ENCODE assay signal across 8 cellular contexts in the genomic region with DNA sequence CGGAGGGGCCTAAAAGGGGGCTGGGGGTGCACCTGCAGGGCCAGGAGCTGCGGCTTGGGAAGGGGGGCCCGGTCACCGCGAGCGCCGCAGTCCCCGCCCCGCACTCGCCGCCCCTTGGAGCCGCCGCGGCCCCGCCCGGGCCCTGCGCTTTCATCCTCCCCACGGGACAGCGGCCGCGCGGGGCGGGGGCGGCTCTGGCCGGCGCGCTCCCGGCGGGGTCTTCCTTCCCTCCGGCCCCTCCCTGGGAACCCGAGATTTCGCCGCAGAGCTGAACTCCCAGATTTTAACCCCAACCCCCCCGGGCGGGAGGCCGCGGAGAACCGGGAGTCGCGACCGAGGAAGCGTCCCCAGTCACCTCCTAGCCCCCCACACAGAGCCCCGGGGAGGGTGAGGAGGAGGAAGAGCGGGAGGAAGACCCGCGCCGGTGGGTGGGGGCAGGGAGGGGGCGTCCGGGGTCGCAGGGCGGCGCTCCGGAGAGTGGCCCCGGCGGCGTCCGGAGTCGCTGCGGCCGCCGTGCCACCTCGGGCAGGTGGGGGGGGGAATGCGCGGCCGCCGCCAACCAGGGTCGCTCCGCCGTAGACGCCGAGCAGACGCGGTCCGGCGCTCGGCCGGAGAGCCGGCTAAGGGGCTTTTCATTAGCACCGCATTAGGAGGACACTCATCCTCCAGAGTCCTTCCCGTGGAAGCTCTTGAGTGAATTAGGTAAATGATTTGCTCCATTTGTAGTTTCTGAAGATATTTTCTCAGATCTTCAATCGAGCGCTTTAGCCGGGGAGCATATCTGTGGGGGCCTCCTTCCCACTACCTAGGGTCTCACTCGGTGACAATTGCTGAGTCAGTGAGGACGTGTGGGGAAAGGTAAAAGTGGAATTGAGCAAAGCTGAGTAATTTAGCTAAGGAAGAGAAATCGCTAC. TPM values are rescaled to one million over a fixed set of nuclear protein-coding genes. Genes with fewer than 3 reads are reported as not detected.
A peak's percentile ranks its signal among the peaks of the same experiment; 100 is the strongest.
DNase-seq lines count a peak whose midpoint lies in the region; ATAC-seq and TF ChIP-seq lines count a peak whose summit lies in the region.

No MANE protein-coding gene starts in this region.

- H3K27me3 Mint-ChIP-seq in activated T-helper 17 cell treated with anti-CD3 and anti-CD28 coated beads, Interleukin-2, amount 50 U/mL, for 72 hours: peaks cover 46% of the 10 kb centered on the region

- peak overlapping the region; percentile 77 for H3K4me2 ChIP-seq in osteoblast (ENCODE audit: insufficient read depth, low read length)

- H3K36me3 ChIP-seq in ES-I3 (ENCODE audit: insufficient read depth, low read length): no peaks in the 10 kb centered on the region
- H3K36me3 ChIP-seq in osteoblast (ENCODE audit: insufficient read depth, low read length): no peaks in the 10 kb centered on the region

- intact Hi-C loops in Right ventricle myocardium superior (cut with DNase I): loop anchor here (2.0 to 5.0 kb wide), 2 partner anchors 37 to 402 kb away; no protein-coding TSS in a partner anchor

- H3K27ac ChIP-seq in osteoblast (ENCODE audit: low read depth, low read length): peak overlapping the region; percentile 8

- H3K4me3 Mint-ChIP-seq in activated T-helper 17 cell treated with anti-CD3 and anti-CD28 coated beads, Interleukin-2, amount 50 U/mL, for 72 hours: peak overlapping the region; percentile 63

- H3K27me3 ChIP-seq in osteoblast (ENCODE audit: insufficient read depth, low read length): peaks cover 30% of the 10 kb centered on the region

- peak overlapping the region; percentile 87 for H3K4me3 ChIP-seq in osteoblast (ENCODE audit: insufficient read depth, low read length)

- H3K4me1 ChIP-seq in ES-I3 (ENCODE audit: insufficient read depth, low read length) (peaks cover 11% of the 10 kb centered on the region), osteoblast (ENCODE audit: insufficient read depth, low read length) (no peaks in the 10 kb centered on the region)

- ATAC-seq in HG03039 (IDR thresholded peaks at IDR 0.05; ENCODE audit: unreplicated experiment) (peak; percentile 16), Right ventricle myocardium superior (ENCODE audit: poor library complexity) (peak; percentile 85), GM19328 (IDR thresholded peaks at IDR 0.05; ENCODE audit: unreplicated experiment) (no peak)
- ATAC-seq in activated T-helper 17 cell treated with anti-CD3 and anti-CD28 coated beads, Interleukin-2, amount 50 U/mL, for 72 hours (replicated peaks): peak; percentile 54

- no peak overlapping the region for H3K27ac Mint-ChIP-seq in activated T-helper 17 cell treated with anti-CD3 and anti-CD28 coated beads, Interleukin-2, amount 50 U/mL, for 72 hours

- no peaks in the 10 kb centered on the region for H3K9me3 Mint-ChIP-seq in activated T-helper 17 cell treated with anti-CD3 and anti-CD28 coated beads, Interleukin-2, amount 50 U/mL, for 72 hours

- H3K4me1 Mint-ChIP-seq in activated T-helper 17 cell treated with anti-CD3 and anti-CD28 coated beads, Interleukin-2, amount 50 U/mL, for 72 hours: peaks cover 9% of the 10 kb centered on the region

- no peaks in the 10 kb centered on the region for H3K79me2 ChIP-seq in osteoblast (ENCODE audit: insufficient read depth, low read length)

- peak overlapping the region; percentile 81 for H2AFZ ChIP-seq in osteoblast (ENCODE audit: low read length)

- TF ChIP-seq CTCF in osteoblast (IDR thresholded peaks at IDR 0.05; ENCODE audit: extremely low read depth, low read depth, low read length): no peak

- no peaks in the 10 kb centered on the region for H3K36me3 Mint-ChIP-seq in activated T-helper 17 cell treated with anti-CD3 and anti-CD28 coated beads, Interleukin-2, amount 50 U/mL, for 72 hours (ENCODE audit: low read depth)

- H4K20me1 ChIP-seq in osteoblast (ENCODE audit: insufficient read depth, low read length): no peaks in the 10 kb centered on the region

- DNase-seq in Right ventricle myocardium superior: peak; percentile 79
- peak; percentile 93 for DNase-seq in osteoblast (ENCODE audit: insufficient read length, low spot score, missing footprints)
- DNase-seq in NK-92 (lab: John Stamatoyannopoulos, UW; ENCODE audit: unreplicated experiment): no peak
- no peak for DNase-seq in UCSD-AML1 (lab: John Stamatoyannopoulos, UW; ENCODE audit: unreplicated experiment)

- peak overlapping the region; percentile 66 for H3K9ac ChIP-seq in ES-I3 (ENCODE audit: low read depth, low read length)

- no peaks in the 10 kb centered on the region for H3K9me3 ChIP-seq in ES-I3 (ENCODE audit: control insufficient read depth, insufficient read depth, low read length)
- H3K9me3 ChIP-seq in osteoblast (ENCODE audit: low read depth, low read length): no peaks in the 10 kb centered on the region

RNA-seq across cellular contexts. Expression of a gene that starts 31.6 kb away (rescaled TPM):
- 1 to 10 TPM; 3.5 to 5.1 TPM for total RNA-seq in activated T-helper 17 cell treated with anti-CD3 and anti-CD28 coated beads, Interleukin-2, amount 50 U/mL, for 72 hours
- total RNA-seq in Right ventricle myocardium superior: 89.5 TPM
- 7.2 and 8.0 TPM in 2 replicates for total RNA-seq in osteoblast

Comparison
In these comparisons a context has a peak if more than half of its experiments do, and no peak if none do; other contexts are left out.
1. DNase-seq: peak in Right ventricle myocardium superior (single experiment) and osteoblast (single experiment); none in NK-92 (single experiment) and UCSD-AML1 (single experiment).
2. RNA of a gene that starts 31.6 kb away (total RNA-seq): 89.5 TPM in Right ventricle myocardium superior (single experiment); 7.2 to 8.0 TPM in osteoblast and 3.5 to 5.1 TPM in activated T-helper 17 cell treated with anti-CD3 and anti-CD28 coated beads, Interleukin-2, amount 50 U/mL, for 72 hours; every median in the first group is over 10 times any median in the second.